ENCODE assay signal across 21 cellular contexts in the genomic region with DNA sequence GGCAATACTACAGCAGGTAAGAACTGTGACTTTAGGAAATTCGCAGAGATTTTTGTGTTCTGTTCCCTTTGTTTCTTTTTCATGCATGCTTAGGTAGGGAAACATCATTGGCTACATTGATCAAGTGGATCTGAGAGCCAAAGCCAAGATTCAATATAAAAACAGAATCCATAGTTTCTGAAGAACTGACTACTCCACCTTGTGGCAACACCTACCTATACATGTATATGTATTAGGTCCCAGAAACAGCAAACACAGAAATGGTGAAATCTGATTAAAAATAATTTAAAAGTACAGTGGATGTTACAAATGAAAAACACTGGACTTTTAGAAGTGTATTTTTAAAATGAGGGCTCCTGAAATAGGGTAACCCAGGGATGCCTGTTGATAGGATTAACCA.
DNase-seq lines count a peak whose midpoint lies in the region; ATAC-seq and TF ChIP-seq lines count a peak whose summit lies in the region.
"Had no signal": no experiment of that assay in that cellular context is flagged by ENCODE, and none has a peak within 500 bp of the region (broad histone marks: within the 10 kb centered on the region; RNA-seq: fewer than 3 reads in every experiment).

No MANE protein-coding gene starts in this region.

- H3K36me3 ChIP-seq in PC-3 (ENCODE audit: low read depth, low read length) (no peaks in the 10 kb centered on the region), smooth muscle cell (ENCODE audit: low read depth) (no peaks in the 10 kb centered on the region)

- H3K9me2 ChIP-seq in PC-3 (replicated peaks; ENCODE audit: low read length), result no peaks in the 10 kb centered on the region

- H3K27me3 ChIP-seq in PC-3 (ENCODE audit: low read length) (no peaks in the 10 kb centered on the region), smooth muscle cell (ENCODE audit: low read depth) (no peaks in the 10 kb centered on the region)

- H2AFZ ChIP-seq in PC-3 (ENCODE audit: low read length), result no peak overlapping the region
- H2AFZ ChIP-seq in smooth muscle cell (ENCODE audit: low read depth), result no peak overlapping the region

- 94% methylated on average over 1 of the region's 1 CpG for WGBS in smooth muscle cell (ENCODE audit: low lambda C conversion rate)

- intact Hi-C loops in PC-3 (cut with micrococcal nuclease), result no loop called here

- CTCF ChIA-PET in PC-3 (lab: Charles Lee), result no interaction called here

- DNase-seq in NCI-H2029 treated with DMSO at 0.1 percent for 48 hours (lab: John Stamatoyannopoulos, UW) (peak; percentile 0), NCI-H2029 (lab: John Stamatoyannopoulos, UW) (no peak), PC-3 (no peak), fibroblast of villous mesenchyme (ENCODE audit: low read depth) (no peak), smooth muscle cell (lab: John Stamatoyannopoulos, UW; ENCODE audit: unreplicated experiment) (no peak)
- no peak for DNase-seq in activated CD4-positive, CD25-positive, alpha-beta regulatory T cell (lab: John Stamatoyannopoulos, UW)
- DNase-seq: activated CD4-positive, alpha-beta T cell treated with anti-CD3 and anti-CD28 coated beads, Interleukin-2, amount 10 ng/mL, durations not matched to agents 7 days and 5 days; activated T-cell treated with anti-CD3 and anti-CD28 coated beads, Interleukin-2, amount 50 U/mL, for 48 hours; CD8-positive, alpha-beta T cell; GDM1; head of caudate nucleus; Kasumi-1; kidney; NCI-H2107; NK-92 treated with Interleukin-12 subunit alpha and Interleukin-12 subunit beta, amount 100 ng/mL, for 24 hours; psoas muscle; T-helper 9 cell had no signal

- TF ChIP-seq CTCF in PC-3 (conservative IDR thresholded peaks at IDR 0.05; ENCODE audit: low read depth, low read length) (peak; percentile 35), fibroblast of villous mesenchyme (IDR thresholded peaks at IDR 0.05; ENCODE audit: insufficient read depth, low read depth, low read length) (peak; percentile 18), smooth muscle cell (IDR thresholded peaks at IDR 0.05; ENCODE audit: borderline replicate concordance, insufficient read depth, poor library complexity, severe bottlenecking) (peak; percentile 33)

- no peak overlapping the region for H3K4me2 ChIP-seq in PC-3 (ENCODE audit: low read length)
- H3K4me2 ChIP-seq in smooth muscle cell, result no peak overlapping the region
- H3K4me2 ChIP-seq: A549 had no signal

- no peak overlapping the region for H3K9ac ChIP-seq in PC-3 (ENCODE audit: low read length)
- H3K9ac ChIP-seq in smooth muscle cell (ENCODE audit: low read depth), result no peak overlapping the region

- no peaks in the 10 kb centered on the region for H3K79me2 ChIP-seq in PC-3 (ENCODE audit: low read length)
- H3K79me2 ChIP-seq in smooth muscle cell (ENCODE audit: low read depth), result no peaks in the 10 kb centered on the region

- ATAC-seq in PC-3 (no peak), GM21515 (IDR thresholded peaks at IDR 0.05; ENCODE audit: unreplicated experiment) (no peak), GM18909 (IDR thresholded peaks at IDR 0.05; ENCODE audit: poor library complexity, unreplicated experiment) (no peak)
- ATAC-seq: A549; CD8-positive, alpha-beta T cell; psoas muscle had no signal

- H3F3A ChIP-seq in PC-3 (ENCODE audit: low read length, unreplicated experiment), result no peaks in the 10 kb centered on the region
- no peaks in the 10 kb centered on the region for H3F3A ChIP-seq in smooth muscle cell (ENCODE audit: low read depth)

- H4K20me1 ChIP-seq in PC-3 (ENCODE audit: low read length) (no peaks in the 10 kb centered on the region), smooth muscle cell (ENCODE audit: low read depth) (no peaks in the 10 kb centered on the region)

- H3K4me1 ChIP-seq in PC-3 (ENCODE audit: insufficient read depth, low read length), result no peaks in the 10 kb centered on the region
- no peaks in the 10 kb centered on the region for H3K4me1 ChIP-seq in smooth muscle cell (ENCODE audit: low read depth)
- H3K4me1 ChIP-seq: A549, psoas muscle had no signal

- H3K27ac ChIP-seq in PC-3 (ENCODE audit: low read length), result no peak overlapping the region
- H3K27ac ChIP-seq in smooth muscle cell (ENCODE audit: low read depth), result no peak overlapping the region
- H3K27ac ChIP-seq: A549, HL-60, psoas muscle had no signal

- POLR2A ChIA-PET in PC-3 (lab: Charles Lee; ENCODE audit: unreplicated experiment), result no interaction called here

- 0 out of 2 replicates have a peak, but pooled peaks cover 6% of the 10 kb centered on the region for H3K9me3 ChIP-seq in PC-3 (ENCODE audit: low read length)
- H3K9me3 ChIP-seq in smooth muscle cell (replicated peaks; ENCODE audit: low read depth), result peaks cover 6% of the 10 kb centered on the region
- H3K9me3 ChIP-seq: A549 had no signal

- no peak overlapping the region for H3K4me3 ChIP-seq in PC-3 (ENCODE audit: low read length)
- no peak overlapping the region for H3K4me3 ChIP-seq in fibroblast of villous mesenchyme (ENCODE audit: low read depth, low read length)
- H3K4me3 ChIP-seq in smooth muscle cell, result no peak overlapping the region
- H3K4me3 ChIP-seq: A549, psoas muscle had no signal

- BruUV-seq in PC-3 (replicated peaks; lab: Mats Ljungman, UMichigan), result no TSS peak
